Comparison of ENCODE assay signal across 10 cellular contexts in the genomic region with DNA sequence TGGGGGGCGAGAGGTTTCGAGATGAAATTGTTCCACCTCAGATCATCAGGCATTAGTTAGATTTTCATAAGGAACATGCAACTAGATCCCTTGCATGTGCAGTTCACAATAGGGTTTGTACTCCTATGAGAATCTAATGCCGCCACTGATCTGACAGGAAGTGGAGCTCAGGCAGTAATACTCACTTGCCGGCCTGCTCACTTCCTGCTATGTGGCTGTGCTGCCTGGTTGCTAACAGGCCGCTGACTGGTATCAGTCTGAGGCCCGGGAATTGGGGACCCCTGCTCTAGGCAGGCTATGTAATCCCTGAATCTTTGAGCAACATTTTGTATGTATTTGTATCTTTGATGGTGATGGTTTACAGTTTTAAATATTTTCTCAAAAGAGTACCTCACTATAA. TPM values are rescaled to one million over a fixed set of nuclear protein-coding genes. Genes with fewer than 3 reads are reported as not detected.
A peak's percentile ranks its signal among the peaks of the same experiment; 100 is the strongest.
DNase-seq lines count a peak whose midpoint lies in the region; ATAC-seq and TF ChIP-seq lines count a peak whose summit lies in the region.
"Had no signal": no experiment of that assay in that cellular context is flagged by ENCODE, and none has a peak within 500 bp of the region (broad histone marks: within the 10 kb centered on the region; RNA-seq: fewer than 3 reads in every experiment).

No MANE protein-coding gene starts in this region.

- peak overlapping the region; percentile 46 for H3K27ac ChIP-seq in lower lobe of right lung
- H3K27ac ChIP-seq in SK-N-SH (ENCODE audit: low read depth in 2 of 2, low read length in 1 of 2), result no peak overlapping the region

- no peak overlapping the region for H3K4me2 ChIP-seq in SK-N-SH

- peaks cover 24% of the 10 kb centered on the region for H3K4me1 ChIP-seq in lower lobe of right lung
- no peaks in the 10 kb centered on the region for H3K4me1 ChIP-seq in SK-N-SH (ENCODE audit: control insufficient read depth in 1 of 2, insufficient read depth in 2 of 2, low read depth in 1 of 2, low read length in 1 of 2)

- intact Hi-C loops in lower lobe of right lung (cut with DNase I), result no loop called here

- TF ChIP-seq RAD21 in SK-N-SH (IDR thresholded peaks at IDR 0.05; ENCODE audit: low read length), result no peak

- 100% methylated on average over 5 of the region's 6 CpGs for WGBS in SK-N-SH (ENCODE audit: low lambda C conversion rate)

- no peaks in the 10 kb centered on the region for H3K9me2 ChIP-seq in SK-N-SH

- H3K36me3 ChIP-seq in lower lobe of right lung (peaks cover 95% of the 10 kb centered on the region), SK-N-SH (replicated peaks in 1 of 2; ENCODE audit: control insufficient read depth in 1 of 2, insufficient read depth in 2 of 2, low read length in 1 of 2) (peaks cover 66 to 72% of the 10 kb centered on the region in 2 experiments)

- no peak for TF ChIP-seq CTCF in lower lobe of right lung (IDR thresholded peaks at IDR 0.05)
- TF ChIP-seq CTCF in SK-N-SH (IDR thresholded peaks at IDR 0.05), result no peak

- no peak overlapping the region for H2AFZ ChIP-seq in SK-N-SH (ENCODE audit: low read depth)

- CTCF ChIA-PET in SK-N-SH (lab: Yijun Ruan, JAX), result interaction anchor here (0.9 to 1.6 kb wide), 4 partner anchors 12 to 134 kb away, joined by 3 to 5 read pairs (median 3); no protein-coding TSS in a partner anchor

- no peaks in the 10 kb centered on the region for H3F3A ChIP-seq in SK-N-SH (replicated peaks; ENCODE audit: insufficient read depth)

- peak; percentile 67 to 74 for ATAC-seq in lower lobe of right lung
- peak; percentile 66 for ATAC-seq in stimulated activated naive CD8-positive, alpha-beta T cell treated with anti-CD3 and anti-CD28 coated beads, Interleukin-15, Interleukin-2, amounts not matched to agents 100 U/mL and 50 U/mL, for 24 hours

- peak; percentile 61 for DNase-seq in activated CD8-positive, alpha-beta memory T cell treated with anti-CD3 and anti-CD28 coated beads for 24 hours
- no peak for DNase-seq in activated CD8-positive, alpha-beta memory T cell treated with anti-CD3 and anti-CD28 coated beads, Interleukin-2, amount 50 U/mL, for 48 hours
- peak; percentile 15 to 23 for DNase-seq in activated T-helper 1 cell treated with anti-CD3 and anti-CD28 coated beads, Interleukin-2, amount 50 U/mL, for 16 hours (ENCODE audit: low read depth in 1 of 2, low spot score in 1 of 2)
- peak; percentile 51 for DNase-seq in lower lobe of right lung
- peak; percentile 32 for DNase-seq in stimulated activated naive CD8-positive, alpha-beta T cell treated with anti-CD3 and anti-CD28 coated beads, Interleukin-15, Interleukin-2, amounts not matched to agents 100 U/mL and 50 U/mL, for 24 hours
- no peak for DNase-seq in NCI-H82 (lab: John Stamatoyannopoulos, UW)
- no peak for DNase-seq in SK-N-SH
- DNase-seq in inferior parietal cortex (ENCODE audit: extremely low spot score), result no peak
- DNase-seq: cortex of kidney had no signal

- H3K9me3 ChIP-seq in lower lobe of right lung (no peaks in the 10 kb centered on the region), SK-N-SH (no peaks in the 10 kb centered on the region)

- H3K9ac ChIP-seq in SK-N-SH, result no peak overlapping the region

- no peak for TF ChIP-seq EP300 in SK-N-SH (IDR thresholded peaks at IDR 0.05; ENCODE audit: borderline replicate concordance in 1 of 2, low read depth in 1 of 2, low read length in 1 of 2)

- H3K27me3 ChIP-seq in lower lobe of right lung (ENCODE audit: low read depth) (no peaks in the 10 kb centered on the region), SK-N-SH (ENCODE audit: insufficient read depth) (no peaks in the 10 kb centered on the region)

- H4K20me1 ChIP-seq in SK-N-SH (ENCODE audit: insufficient read depth), result no peaks in the 10 kb centered on the region

- no peaks in the 10 kb centered on the region for H3K79me2 ChIP-seq in SK-N-SH (ENCODE audit: insufficient read depth)

- POLR2A ChIA-PET in SK-N-SH (lab: Yijun Ruan, JAX), result no interaction called here

- H3K4me3 ChIP-seq in lower lobe of right lung, result no peak overlapping the region
- H3K4me3 ChIP-seq in SK-N-SH (ENCODE audit: low read depth in 2 of 2, low read length in 1 of 2), result no peak overlapping the region

TF ChIP-seq in SK-N-SH, 30 proteins besides CTCF, POLR2A, EP300 and RAD21:
- TF ChIP-seq POLR2AphosphoS5 (IDR thresholded peaks at IDR 0.05; ENCODE audit: low read depth, low read length), result no peak
- no peak for TF ChIP-seq SIN3A (IDR thresholded peaks at IDR 0.05; ENCODE audit: borderline replicate concordance, low read depth, low read length)
- TF ChIP-seq RFX5 (IDR thresholded peaks at IDR 0.05; ENCODE audit: low read length), result no peak

RNA-seq across cellular contexts. Expression of gene XKR8, which starts 32.5 kb away (rescaled TPM):
- total RNA-seq in lower lobe of right lung, result 12.8 TPM
- polyA plus RNA-seq in SK-N-SH (2012; rRNA removed), result 0.02 TPM in 1 of 2 replicates, not detected in the other
- polyA plus RNA-seq in SK-N-SH (2012; cell fraction: cytosol; rRNA removed), result 0.01 and 0.03 TPM in 2 replicates
- polyA plus RNA-seq in SK-N-SH (2012; cell fraction: nucleus; rRNA removed), result 0.07 and 0.19 TPM in 2 replicates
- total RNA-seq: SK-MEL-5 had no signal

RNA-seq across cellular contexts. Expression of gene SMPDL3B, which starts 57.5 kb away (rescaled TPM):
- 15.4 TPM for total RNA-seq in lower lobe of right lung
- polyA plus RNA-seq in SK-N-SH (2012; rRNA removed), result 0.67 and 0.95 TPM in 2 replicates
- polyA plus RNA-seq in SK-N-SH (2012; cell fraction: cytosol; rRNA removed), result 0.35 and 0.46 TPM in 2 replicates
- polyA plus RNA-seq in SK-N-SH (2012; cell fraction: nucleus; rRNA removed), result 0.64 and 0.82 TPM in 2 replicates

Comparison
In these comparisons a context has a peak if more than half of its experiments do, and no peak if none do; other contexts are left out.
1. DNase-seq: peak in activated CD8-positive, alpha-beta memory T cell treated with anti-CD3 and anti-CD28 coated beads for 24 hours (single experiment), activated T-helper 1 cell treated with anti-CD3 and anti-CD28 coated beads, Interleukin-2, amount 50 U/mL, for 16 hours (2 of 2), lower lobe of right lung (single experiment) and stimulated activated naive CD8-positive, alpha-beta T cell treated with anti-CD3 and anti-CD28 coated beads, Interleukin-15, Interleukin-2, amounts not matched to agents 100 U/mL and 50 U/mL, for 24 hours (single experiment); none in activated CD8-positive, alpha-beta memory T cell treated with anti-CD3 and anti-CD28 coated beads, Interleukin-2, amount 50 U/mL, for 48 hours (single experiment), NCI-H82 (single experiment), SK-N-SH (single experiment) and inferior parietal cortex (single experiment).